11 cellular contexts compared by ENCODE assay signal in genomic region chr6:89360415-89360999, GRCh38. TPM values are rescaled to one million over a fixed set of nuclear protein-coding genes. Genes with fewer than 3 reads are reported as not detected.
DNase-seq lines count a peak whose midpoint lies in the region; ATAC-seq and TF ChIP-seq lines count a peak whose summit lies in the region.
"Had no signal": no experiment of that assay in that cellular context is flagged by ENCODE, and none has a peak within 500 bp of the region (broad histone marks: within the 10 kb centered on the region; RNA-seq: fewer than 3 reads in every experiment).

No MANE protein-coding gene starts in this region.

- H3K9ac ChIP-seq in PC-3 (ENCODE audit: low read length), result no peak overlapping the region
- no peak overlapping the region for H3K9ac ChIP-seq in trophoblast cell (ENCODE audit: low read length)

- no peak overlapping the region for H4K91ac ChIP-seq in trophoblast cell (ENCODE audit: low read depth, low read length)

- H3K23ac ChIP-seq in trophoblast cell (ENCODE audit: low read length), result no peak overlapping the region

- no peak overlapping the region for H3K14ac ChIP-seq in trophoblast cell (ENCODE audit: low read length)

- H4K8ac ChIP-seq in trophoblast cell (ENCODE audit: low read depth, low read length), result no peak overlapping the region

- H3K18ac ChIP-seq in trophoblast cell (ENCODE audit: low read length), result no peak overlapping the region

- ATAC-seq in HG02763 (IDR thresholded peaks at IDR 0.05; ENCODE audit: unreplicated experiment) (peak; percentile 36), PC-3 (no peak)

- no peaks in the 10 kb centered on the region for H3K79me2 ChIP-seq in PC-3 (ENCODE audit: low read length)
- H3K79me2 ChIP-seq in trophoblast cell (ENCODE audit: control insufficient read depth, insufficient read depth, low read length, poor library complexity), result no peaks in the 10 kb centered on the region

- H2AFZ ChIP-seq in PC-3 (ENCODE audit: low read length) (no peak overlapping the region), trophoblast cell (ENCODE audit: insufficient read depth, low read length, poor library complexity) (no peak overlapping the region)

- DNase-seq in NOMO-1 treated with DMSO at 0.1 percent for 48 hours (lab: John Stamatoyannopoulos, UW; ENCODE audit: unreplicated experiment) (peak; percentile 28), NOMO-1 treated with dmso at 0.1 percent for 144 hours (lab: John Stamatoyannopoulos, UW; ENCODE audit: unreplicated experiment) (no peak), PC-3 (peak; percentile 10), renal cortical epithelial cell (ENCODE audit: low read depth) (peak; percentile 75), trophoblast cell (no peak), HT-29 (ENCODE audit: low spot score) (no peak), NCI-H1436 treated with DMSO at 0.1 percent for 48 hours (lab: John Stamatoyannopoulos, UW) (no peak)
- DNase-seq: NCI-H1105 had no signal

- H3F3A ChIP-seq in PC-3 (ENCODE audit: low read length, unreplicated experiment), result no peaks in the 10 kb centered on the region

- TF ChIP-seq CTCF in PC-3 (conservative IDR thresholded peaks at IDR 0.05; ENCODE audit: low read depth, low read length), result no peak

- no peak overlapping the region for H2BK5ac ChIP-seq in trophoblast cell (ENCODE audit: low read depth, low read length, poor library complexity)

- no peak overlapping the region for H2BK120ac ChIP-seq in trophoblast cell (ENCODE audit: insufficient read depth, low read length, poor library complexity)

- H2AK5ac ChIP-seq in trophoblast cell (ENCODE audit: low read length), result no peak overlapping the region

- no CpG with 5 or more reads among the region's 2 CpGs for WGBS in trophoblast cell (ENCODE audit: extremely low coverage, insufficient coverage, insufficient read length)

- H3K27ac ChIP-seq in PC-3 (ENCODE audit: low read length), result no peak overlapping the region
- H3K27ac ChIP-seq in trophoblast cell (ENCODE audit: low read depth, low read length), result no peak overlapping the region
- H3K27ac ChIP-seq: 22Rv1, thoracic aorta had no signal

- H3K4me2 ChIP-seq in PC-3 (ENCODE audit: low read length), result no peak overlapping the region
- H3K4me2 ChIP-seq in trophoblast cell (ENCODE audit: low read length), result no peak overlapping the region

- H4K12ac ChIP-seq in trophoblast cell (ENCODE audit: low read depth, low read length), result no peak overlapping the region

- no peak overlapping the region for H3K4ac ChIP-seq in trophoblast cell (ENCODE audit: low read depth, low read length)

- no TSS peak for BruUV-seq in PC-3 (replicated peaks; lab: Mats Ljungman, UMichigan)

- no peaks in the 10 kb centered on the region for H3K79me1 ChIP-seq in trophoblast cell (ENCODE audit: low read length)

- POLR2A ChIA-PET in PC-3 (lab: Charles Lee; ENCODE audit: unreplicated experiment), result no interaction called here

- H3K27me3 ChIP-seq in PC-3 (ENCODE audit: low read length) (no peaks in the 10 kb centered on the region), trophoblast cell (ENCODE audit: insufficient read depth, low read length) (no peaks in the 10 kb centered on the region)

- CTCF ChIA-PET in PC-3 (lab: Charles Lee), result no interaction called here

- H3K9me2 ChIP-seq in PC-3 (replicated peaks; ENCODE audit: low read length), result no peaks in the 10 kb centered on the region

- H3K36me3 ChIP-seq in PC-3 (ENCODE audit: low read depth, low read length) (no peaks in the 10 kb centered on the region), trophoblast cell (ENCODE audit: control insufficient read depth in 1 of 2, insufficient read depth in 2 of 2, low read length in 2 of 2) (no peaks in the 10 kb centered on the region)
- H3K36me3 ChIP-seq: thoracic aorta had no signal

- H4K20me1 ChIP-seq in PC-3 (ENCODE audit: low read length), result no peaks in the 10 kb centered on the region

- no peaks in the 10 kb centered on the region for H3K9me3 ChIP-seq in PC-3 (ENCODE audit: low read length)
- H3K9me3 ChIP-seq in trophoblast cell (ENCODE audit: insufficient read depth, low read depth, low read length), result no peaks in the 10 kb centered on the region
- H3K9me3 ChIP-seq: thoracic aorta had no signal

- intact Hi-C loops in PC-3 (cut with micrococcal nuclease), result no loop called here

- H3K4me1 ChIP-seq in PC-3 (ENCODE audit: insufficient read depth, low read length) (0 out of 2 replicates have a peak, but pooled peaks cover 4% of the 10 kb centered on the region), trophoblast cell (ENCODE audit: control insufficient read depth in 1 of 2, insufficient read depth in 2 of 2, low read length in 2 of 2) (no peaks in the 10 kb centered on the region)

- H2BK12ac ChIP-seq in trophoblast cell (ENCODE audit: low read length), result no peak overlapping the region

- H3K4me3 ChIP-seq in PC-3 (ENCODE audit: low read length) (no peak overlapping the region), trophoblast cell (ENCODE audit: low read depth, low read length) (no peak overlapping the region)
- H3K4me3 ChIP-seq: thoracic aorta had no signal

RNA-seq across cellular contexts. Expression of gene UBE2J1, which starts 8.0 kb away (rescaled TPM):
- total RNA-seq in PC-3 (2014; rRNA removed) (22.4 and 23.2 TPM in 2 replicates), renal cortical epithelial cell (35.0 and 53.3 TPM in 2 replicates)
- 177 and 178 TPM in 2 replicates for polyA plus RNA-seq in trophoblast cell (2013)
- 19.9 and 22.1 TPM in 2 replicates for total RNA-seq in HT-29 (2014; rRNA removed; shearing (Covaris generic))

RNA-seq across cellular contexts. Expression of gene GABRR2, which starts 45.4 kb away (rescaled TPM):
- 0.23 and 0.36 TPM in 2 replicates for total RNA-seq in PC-3 (2014; rRNA removed)
- total RNA-seq in renal cortical epithelial cell, result 0.05 TPM in 1 of 2 replicates, not detected in the other
- polyA plus RNA-seq in trophoblast cell (2013), result 1.9 and 2.1 TPM in 2 replicates
- total RNA-seq in HT-29 (2014; rRNA removed; shearing (Covaris generic)), result not detected in 2 replicates

RNA-seq across cellular contexts. Expression of gene RRAGD, which starts 51.6 kb away (rescaled TPM):
- total RNA-seq in PC-3 (2014; rRNA removed), result 0.35 and 0.62 TPM in 2 replicates
- 4.2 and 9.7 TPM in 2 replicates for total RNA-seq in renal cortical epithelial cell
- polyA plus RNA-seq in trophoblast cell (2013), result 0.85 and 1.0 TPM in 2 replicates
- total RNA-seq in HT-29 (2014; rRNA removed; shearing (Covaris generic)), result not detected in 2 replicates

Comparison
In these comparisons a context has a peak if more than half of its experiments do, and no peak if none do; other contexts are left out.
1. DNase-seq: peak in NOMO-1 treated with DMSO at 0.1 percent for 48 hours (single experiment), PC-3 (single experiment) and renal cortical epithelial cell (single experiment); none in NOMO-1 treated with dmso at 0.1 percent for 144 hours (single experiment), trophoblast cell (0 of 2), HT-29 (single experiment) and NCI-H1436 treated with DMSO at 0.1 percent for 48 hours (single experiment).